14 cellular contexts compared by ENCODE assay signal in genomic region chr1:51044834-51045233, GRCh38. TPM values are rescaled to one million over a fixed set of nuclear protein-coding genes. Genes with fewer than 3 reads are reported as not detected.
DNase-seq lines count a peak whose midpoint lies in the region; ATAC-seq, FAIRE-seq and TF ChIP-seq lines count a peak whose summit lies in the region.
"Had no signal": no experiment of that assay in that cellular context is flagged by ENCODE, and none has a peak within 500 bp of the region (broad histone marks: within the 10 kb centered on the region; RNA-seq: fewer than 3 reads in every experiment).

No MANE protein-coding gene starts in this region.

- H3K9me3 ChIP-seq in heart right ventricle = peaks cover 0 to 5% (median 0%) of the 10 kb centered on the region in 11 donors
- no peaks in the 10 kb centered on the region for H3K9me3 ChIP-seq in OCI-LY1 (ENCODE audit: low read length)
- no peaks in the 10 kb centered on the region for H3K9me3 ChIP-seq in endothelial cell of umbilical vein (replicated peaks; ENCODE audit: control insufficient read depth, insufficient read depth, low read length)
- H3K9me3 ChIP-seq in tibial nerve = peaks cover 0 to under 1% (median 0%) of the 10 kb centered on the region in 4 donors

- CTCF ChIA-PET in endothelial cell of umbilical vein (lab: Charles Lee) = interaction anchor here (2.2 to 3.1 kb wide), 2 partner anchors 115 to 270 kb away, joined by 13 to 33 read pairs; no protein-coding TSS in a partner anchor

- no peak overlapping the region for H2AFZ ChIP-seq in OCI-LY1 (ENCODE audit: low read length)
- H2AFZ ChIP-seq in endothelial cell of umbilical vein (ENCODE audit: low read depth, low read length) = no peak overlapping the region

- no peaks in the 10 kb centered on the region for H3K4me1 Mint-ChIP-seq in nephron progenitor cell

- WGBS in heart right ventricle, 2 donors = 35 to 44% methylated on average over 4 of the region's 4 CpGs
- 33 to 42% methylated on average over 4 of the region's 4 CpGs for WGBS in tibial nerve, 2 donors

- no peak for ATAC-seq in heart right ventricle
- ATAC-seq in left ventricle myocardium superior = no peak
- ATAC-seq: left colon had no signal

- peak in 8 of 9 donors; percentile 9 to 68 (median 46) for TF ChIP-seq CTCF in heart right ventricle (IDR thresholded peaks at IDR 0.05)
- TF ChIP-seq CTCF in OCI-LY1 (IDR thresholded peaks at IDR 0.05; ENCODE audit: low read length) = peak; percentile 44
- no peak for TF ChIP-seq CTCF in endothelial cell of umbilical vein (IDR thresholded peaks at IDR 0.05; ENCODE audit: extremely low read depth in 1 of 2, insufficient read depth in 1 of 2, low read depth in 1 of 2, low read length in 2 of 2)
- peak in 3 of 5 experiments; percentile 17 to 45 (median 26) for TF ChIP-seq CTCF in tibial nerve (IDR thresholded peaks at IDR 0.05)
- TF ChIP-seq CTCF in nephron progenitor cell (IDR thresholded peaks at IDR 0.05) = no peak

- DNase-seq in heart right ventricle = no peak
- no peak for DNase-seq in left ventricle myocardium superior
- DNase-seq in endothelial cell of umbilical vein (ENCODE audit: low read depth, low spot score) = peak; percentile 19
- no peak for DNase-seq in tibial nerve (ENCODE audit: low spot score in 2 of 2)
- DNase-seq in activated CD4-positive, CD25-positive, alpha-beta regulatory T cell (lab: John Stamatoyannopoulos, UW) = no peak
- DNase-seq in nephron progenitor cell = no peak
- DNase-seq in activated CD8-positive, alpha-beta memory T cell treated with anti-CD3 and anti-CD28 coated beads, Interleukin-2, amount 50 U/mL, for 4 hours = no peak
- DNase-seq: activated CD4-positive, alpha-beta T cell treated with anti-CD3 and anti-CD28 coated beads, Interleukin-2, amount 50 U/mL, for 1 hour; DMS79; left colon had no signal

- intact Hi-C loops in heart right ventricle (cut with DNase I) = loop anchor here (2.0 to 10.0 kb wide), 11 partner anchors 110 to 273 kb away; no protein-coding TSS in a partner anchor
- intact Hi-C loops in left ventricle myocardium superior (cut with micrococcal nuclease) = loop anchor here (10.0 kb wide), 2 partner anchors 110 to 270 kb away; no protein-coding TSS in a partner anchor
- intact Hi-C loops in endothelial cell of umbilical vein (cut with micrococcal nuclease) = loop anchor here (1.0 to 5.0 kb wide), 4 partner anchors 116 to 293 kb away; no protein-coding TSS in a partner anchor

- no peaks in the 10 kb centered on the region for H3K79me2 ChIP-seq in OCI-LY1 (ENCODE audit: insufficient read depth, low read length)
- H3K79me2 ChIP-seq in endothelial cell of umbilical vein (ENCODE audit: control insufficient read depth, insufficient read depth, low read length) = no peaks in the 10 kb centered on the region

- no peak for TF ChIP-seq POLR2A in endothelial cell of umbilical vein (IDR thresholded peaks at IDR 0.05; ENCODE audit: low read depth, low read length)
- TF ChIP-seq POLR2A in tibial nerve (IDR thresholded peaks at IDR 0.05) = no peak

- H3K9me2 ChIP-seq in OCI-LY1 (ENCODE audit: low read depth, low read length) = no peaks in the 10 kb centered on the region

- BruUV-seq in endothelial cell of umbilical vein (replicated peaks; lab: Mats Ljungman, UMichigan) = no TSS peak

- H3K4me1 ChIP-seq in heart right ventricle (no peaks in the 10 kb centered on the region), OCI-LY1 (ENCODE audit: insufficient read depth, low read length, severe bottlenecking) (peaks cover 12% of the 10 kb centered on the region), endothelial cell of umbilical vein (ENCODE audit: control insufficient read depth, extremely low read depth, insufficient read depth, low read length) (no peaks in the 10 kb centered on the region), tibial nerve (peaks cover 0 to 3% (median 0%) of the 10 kb centered on the region in 4 donors)

- H3K36me3 ChIP-seq in heart right ventricle (no peaks in the 10 kb centered on the region), OCI-LY1 (ENCODE audit: insufficient read depth, low read length) (no peaks in the 10 kb centered on the region), endothelial cell of umbilical vein (ENCODE audit: control insufficient read depth in 2 of 2, extremely low read depth in 1 of 2, insufficient read depth in 2 of 2, low read length in 2 of 2) (no peaks in the 10 kb centered on the region), tibial nerve (no peaks in the 10 kb centered on the region)

- no peak for FAIRE-seq in endothelial cell of umbilical vein (lab: Jason Lieb, UNC)

- no peak overlapping the region for H3K4me3 ChIP-seq in heart right ventricle
- H3K4me3 ChIP-seq in OCI-LY1 (ENCODE audit: low read depth, low read length, poor library complexity, severe bottlenecking) = no peak overlapping the region
- H3K4me3 ChIP-seq in endothelial cell of umbilical vein (replicated peaks in 1 of 3; ENCODE audit: insufficient read depth in 1 of 3, low read depth in 1 of 3, low read length in 3 of 3) = no peak overlapping the region
- no peak overlapping the region for H3K4me3 ChIP-seq in tibial nerve

- H3K36me3 Mint-ChIP-seq in nephron progenitor cell (ENCODE audit: low read depth) = no peaks in the 10 kb centered on the region

- H3K27me3 Mint-ChIP-seq in nephron progenitor cell (ENCODE audit: low read depth, poor library complexity) = peaks cover 18% of the 10 kb centered on the region

- H3K4me3 Mint-ChIP-seq in nephron progenitor cell = no peak overlapping the region
- H3K4me3 Mint-ChIP-seq: dendritic cell treated with granulocyte-macrophage colony-stimulating factor and Interleukin-4, amounts not matched to agents 40 ng/mL and 50 ng/mL, for 4 days; stimulated activated naive CD8-positive, alpha-beta T cell treated with anti-CD3 and anti-CD28 coated beads, Interleukin-15, Interleukin-2, amounts not matched to agents 100 ng/mL and 50 ng/mL, for 24 hours had no signal

- POLR2A ChIA-PET in endothelial cell of umbilical vein (lab: Charles Lee) = no interaction called here

- dilution Hi-C loops in endothelial cell of umbilical vein (cut with MboI; ENCODE audit: extremely low pct_ligation_motif_present, low sequenced_read_pairs) = no loop called here

- H3K9me1 ChIP-seq in endothelial cell of umbilical vein (replicated peaks; ENCODE audit: control insufficient read depth, extremely low read depth, insufficient read depth, low read length) = no peaks in the 10 kb centered on the region

- TF ChIP-seq EP300 in tibial nerve (IDR thresholded peaks at IDR 0.05) = no peak

- H3F3A ChIP-seq in OCI-LY1 (ENCODE audit: insufficient read depth, low read length) = no peaks in the 10 kb centered on the region

- no peaks in the 10 kb centered on the region for H3K27me3 ChIP-seq in heart right ventricle
- H3K27me3 ChIP-seq in OCI-LY1 (ENCODE audit: insufficient read depth, low read length) = no peaks in the 10 kb centered on the region
- peaks cover 2 to 3% of the 10 kb centered on the region in 2 experiments for H3K27me3 ChIP-seq in endothelial cell of umbilical vein (ENCODE audit: control insufficient read depth in 2 of 2, insufficient read depth in 2 of 2, low read length in 2 of 2)
- H3K27me3 ChIP-seq in tibial nerve = no peaks in the 10 kb centered on the region

- H4K20me1 ChIP-seq in OCI-LY1 (ENCODE audit: insufficient read depth, low read length) (no peaks in the 10 kb centered on the region), endothelial cell of umbilical vein (replicated peaks; ENCODE audit: control insufficient read depth, extremely low read depth, insufficient read depth, low read length) (no peaks in the 10 kb centered on the region)

- no peak overlapping the region for H3K27ac ChIP-seq in heart right ventricle
- no peak overlapping the region for H3K27ac ChIP-seq in OCI-LY1 (ENCODE audit: low read depth, low read length, poor library complexity, severe bottlenecking)
- H3K27ac ChIP-seq in endothelial cell of umbilical vein (ENCODE audit: insufficient read depth, low read depth, low read length) = no peak overlapping the region
- no peak overlapping the region for H3K27ac ChIP-seq in tibial nerve

- H3K9me3 Mint-ChIP-seq in nephron progenitor cell = no peaks in the 10 kb centered on the region
- H3K9me3 Mint-ChIP-seq: dendritic cell treated with granulocyte-macrophage colony-stimulating factor and Interleukin-4, amounts not matched to agents 40 ng/mL and 50 ng/mL, for 4 days; stimulated activated naive CD8-positive, alpha-beta T cell treated with anti-CD3 and anti-CD28 coated beads, Interleukin-15, Interleukin-2, amounts not matched to agents 100 ng/mL and 50 ng/mL, for 24 hours had no signal

- no peak overlapping the region for H3K9ac ChIP-seq in OCI-LY1 (ENCODE audit: low read length)
- no peak overlapping the region for H3K9ac ChIP-seq in endothelial cell of umbilical vein (replicated peaks; ENCODE audit: extremely low read depth, insufficient read depth, low read length)

- H3K27ac Mint-ChIP-seq in nephron progenitor cell = no peak overlapping the region
- H3K27ac Mint-ChIP-seq: dendritic cell treated with granulocyte-macrophage colony-stimulating factor and Interleukin-4, amounts not matched to agents 40 ng/mL and 50 ng/mL, for 4 days; stimulated activated naive CD8-positive, alpha-beta T cell treated with anti-CD3 and anti-CD28 coated beads, Interleukin-15, Interleukin-2, amounts not matched to agents 100 ng/mL and 50 ng/mL, for 24 hours had no signal

- H3K4me2 ChIP-seq in OCI-LY1 (ENCODE audit: low read length) (no peak overlapping the region), endothelial cell of umbilical vein (ENCODE audit: insufficient read depth, low read length) (no peak overlapping the region)

TF ChIP-seq in endothelial cell of umbilical vein, 7 proteins besides CTCF, POLR2A, EP300 and RAD21:
- TF ChIP-seq, protein P1, sequence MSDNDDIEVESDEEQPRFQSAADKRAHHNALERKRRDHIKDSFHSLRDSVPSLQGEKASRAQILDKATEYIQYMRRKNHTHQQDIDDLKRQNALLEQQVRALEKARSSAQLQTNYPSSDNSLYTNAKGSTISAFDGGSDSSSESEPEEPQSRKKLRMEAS (IDR thresholded peaks at IDR 0.05; ENCODE audit: insufficient read depth, insufficient read length) = no peak
- TF ChIP-seq MYC (IDR thresholded peaks at IDR 0.05; ENCODE audit: low read depth, low read length) (no peak), EZH2 (IDR thresholded peaks at IDR 0.05; ENCODE audit: borderline replicate concordance, low read depth, low read length, severe bottlenecking) (no peak)

RNA-seq across cellular contexts. Expression of gene C1orf185, which starts 57.2 kb away (rescaled TPM):
- not detected for total RNA-seq in heart right ventricle
- polyA plus RNA-seq in heart right ventricle = not detected
- not detected for total RNA-seq in left ventricle myocardium superior
- total RNA-seq in endothelial cell of umbilical vein = not detected in 2 replicates
- polyA plus RNA-seq in endothelial cell of umbilical vein = not detected in 2 replicates
- polyA plus RNA-seq in endothelial cell of umbilical vein (2011; cell fraction: cytosol; rRNA removed) = not detected in 2 replicates
- not detected in 2 replicates for polyA plus RNA-seq in endothelial cell of umbilical vein (2011; cell fraction: nucleus; rRNA removed)
- polyA plus RNA-seq in endothelial cell of umbilical vein (2012) = not detected in 2 replicates
- not detected in 2 replicates for polyA minus RNA-seq in endothelial cell of umbilical vein
- polyA minus RNA-seq in endothelial cell of umbilical vein (2011; cell fraction: cytosol; rRNA and poly(A)+ RNA removed) = not detected
- polyA minus RNA-seq in endothelial cell of umbilical vein (2011; cell fraction: nucleus; rRNA and poly(A)+ RNA removed) = not detected in 2 replicates
- not detected for total RNA-seq in tibial nerve
- total RNA-seq: left colon, NCI-H460 had no signal

Comparison
In these comparisons a context has a peak if more than half of its experiments do, and no peak if none do; other contexts are left out.
1. CTCF ChIP-seq: peak in heart right ventricle (8 of 9), OCI-LY1 (single experiment) and tibial nerve (3 of 5); none in endothelial cell of umbilical vein (0 of 2) and nephron progenitor cell (single experiment).